In the genomic region with DNA sequence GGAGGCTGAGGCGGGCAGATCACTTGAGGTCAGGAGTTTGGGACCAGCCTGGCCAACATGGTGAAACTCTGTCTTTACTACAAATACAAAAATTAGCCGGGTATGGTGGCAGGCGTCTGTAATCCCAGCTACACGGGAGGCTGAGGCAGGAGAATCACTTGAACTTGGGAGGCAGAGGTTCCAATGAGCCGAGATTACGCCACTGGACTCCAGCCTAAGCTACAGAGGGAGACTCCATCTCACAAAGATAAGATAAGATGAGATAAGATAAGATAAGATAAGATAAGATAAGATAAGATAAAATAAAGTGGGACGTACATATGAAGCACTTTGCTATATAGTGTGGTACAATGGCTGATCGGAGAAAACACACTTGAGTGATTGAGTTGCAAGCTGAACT, we compare ENCODE assay signal across 1 cellular context. TPM values are rescaled to one million over a fixed set of nuclear protein-coding genes. Genes with fewer than 3 reads are reported as not detected.
"Had no signal": no experiment of that assay in that cellular context is flagged by ENCODE, and none has a peak within 500 bp of the region (broad histone marks: within the 10 kb centered on the region; RNA-seq: fewer than 3 reads in every experiment).

No MANE protein-coding gene starts in this region.

RNA-seq across cellular contexts. Expression of a gene that starts 17.6 kb away (rescaled TPM):
- total RNA-seq: HT-29 had no signal
